9 cellular contexts compared by ENCODE assay signal in the genomic region with DNA sequence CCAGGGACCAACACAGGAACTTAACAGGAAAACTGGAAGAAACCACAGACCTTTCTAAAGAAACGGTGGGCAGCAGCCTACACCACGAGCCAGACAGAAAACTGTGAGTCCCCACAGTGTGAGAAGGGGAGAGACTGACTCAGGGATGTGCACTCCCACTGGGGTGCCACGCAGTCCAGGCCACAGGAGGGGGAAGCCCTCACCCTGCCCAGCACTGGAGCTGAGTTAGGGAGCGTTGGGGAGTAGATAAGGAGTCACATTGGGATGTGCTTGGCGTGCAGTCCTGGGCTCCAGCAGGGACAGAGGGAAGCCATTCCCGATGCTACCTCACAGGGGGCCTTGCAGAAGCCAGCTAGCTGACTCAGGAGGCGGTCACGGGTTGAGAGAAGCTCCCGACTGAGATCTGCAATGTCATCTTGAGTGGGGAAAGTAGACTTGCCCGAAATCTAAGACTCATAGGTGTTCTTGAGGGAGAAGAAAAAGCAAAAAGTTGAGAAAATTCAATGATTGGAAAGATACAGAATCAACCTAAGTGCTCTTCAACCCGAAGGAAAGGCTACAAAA. TPM values are rescaled to one million over a fixed set of nuclear protein-coding genes. Genes with fewer than 3 reads are reported as not detected.
DNase-seq lines count a peak whose midpoint lies in the region; ATAC-seq, FAIRE-seq and TF ChIP-seq lines count a peak whose summit lies in the region.
"Had no signal": no experiment of that assay in that cellular context is flagged by ENCODE, and none has a peak within 500 bp of the region (broad histone marks: within the 10 kb centered on the region; RNA-seq: fewer than 3 reads in every experiment).

No MANE protein-coding gene starts in this region.

- no peak overlapping the region for H3K14ac ChIP-seq in neuronal stem cell (ENCODE audit: low read length)

- no peak overlapping the region for H3K4me3 ChIP-seq in right lobe of liver
- no peak overlapping the region for H3K4me3 ChIP-seq in HepG2 (replicated peaks in 1 of 3; ENCODE audit: insufficient read depth in 1 of 3, low read depth in 2 of 3, low read length in 3 of 3)
- no peak overlapping the region for H3K4me3 ChIP-seq in neuronal stem cell (ENCODE audit: low read length in 2 of 2)

- H4K20me1 ChIP-seq in HepG2 (ENCODE audit: insufficient read depth, low read length), result no peaks in the 10 kb centered on the region

- no peak overlapping the region for H3K18ac ChIP-seq in neuronal stem cell (ENCODE audit: low read length)

- no peak overlapping the region for H2BK120ac ChIP-seq in neuronal stem cell (ENCODE audit: low read depth, low read length)

- POLR2A ChIA-PET in HepG2 (lab: Yijun Ruan, JAX) (no interaction called here), HEK293T (lab: Yijun Ruan, JAX) (no interaction called here)

- TF ChIP-seq RAD21 in HepG2 (CRISPR knock-in tag; IDR thresholded peaks at IDR 0.05), result no peak

- H3K36me3 Mint-ChIP-seq in activated T-cell treated with anti-CD3 and anti-CD28 coated beads, Interleukin-2, amount 50 U/mL, for 24 hours (ENCODE audit: low read depth), result peaks cover 5% of the 10 kb centered on the region

- no TSS peak for BruUV-seq in HepG2 (replicated peaks; lab: Mats Ljungman, UMichigan)

- in situ Hi-C loops in HepG2 (cut with HindIII; ENCODE audit: extremely low pct_ligation_motif_present, low pct_unique_long_range_greater_than_20kb), result no loop called here

- no peak overlapping the region for H2BK15ac ChIP-seq in neuronal stem cell (ENCODE audit: low read length)

- no peak overlapping the region for H2BK12ac ChIP-seq in neuronal stem cell (ENCODE audit: low read length)

- peak overlapping the region; percentile 73 for H2AK5ac ChIP-seq in neuronal stem cell (ENCODE audit: low read depth, low read length)

- ATAC-seq in right lobe of liver (peak in 3 of 4 donors; percentile 22 to 55 (median 48)), HepG2 (no peak)

- peak overlapping the region; percentile 77 for H3K23ac ChIP-seq in neuronal stem cell (ENCODE audit: low read depth, low read length, poor library complexity)

- peak overlapping the region; percentile 97 for H3K27ac Mint-ChIP-seq in activated T-cell treated with anti-CD3 and anti-CD28 coated beads, Interleukin-2, amount 50 U/mL, for 24 hours

- H3K9ac ChIP-seq in HepG2 (ENCODE audit: insufficient read depth, low read depth, low read length) (no peak overlapping the region), neuronal stem cell (ENCODE audit: low read depth, low read length, poor library complexity) (no peak overlapping the region)

- no peak overlapping the region for H2BK5ac ChIP-seq in neuronal stem cell (ENCODE audit: low read length)

- no peak overlapping the region for H4K8ac ChIP-seq in neuronal stem cell (ENCODE audit: low read depth, low read length)

- H3K4me1 Mint-ChIP-seq in activated T-cell treated with anti-CD3 and anti-CD28 coated beads, Interleukin-2, amount 50 U/mL, for 24 hours (ENCODE audit: low read depth), result peaks cover 78% of the 10 kb centered on the region

- H3K27me3 ChIP-seq in right lobe of liver (no peaks in the 10 kb centered on the region), HepG2 (ENCODE audit: control insufficient read depth in 1 of 2, insufficient read depth in 2 of 2, low read length in 2 of 2) (peaks cover 1 to 19% of the 10 kb centered on the region in 2 experiments; a peak in 3 of 5 replicates), neuronal stem cell (ENCODE audit: control insufficient read depth in 3 of 3, insufficient read depth in 3 of 3, low read depth in 1 of 3, low read length in 3 of 3) (peaks cover 0 to 27% (median 2%) of the 10 kb centered on the region in 3 experiments)

- no peak overlapping the region for H3K27ac ChIP-seq in right lobe of liver
- no peak overlapping the region for H3K27ac ChIP-seq in HepG2 (ENCODE audit: extremely low read length, insufficient read depth, low read length)
- no peak overlapping the region for H3K27ac ChIP-seq in neuronal stem cell (replicated peaks; ENCODE audit: low read length)

- WGBS in right lobe of liver (ENCODE audit: insufficient coverage, low coverage, low lambda C conversion rate, missing lambda C conversion rate), result 10% methylated on average over 8 of the region's 11 CpGs
- WGBS in HepG2 (ENCODE audit: low lambda C conversion rate), result 1% methylated on average over 11 of the region's 11 CpGs
- no CpG with 5 or more reads among the region's 11 CpGs for WGBS in neuronal stem cell (ENCODE audit: extremely low coverage in 2 of 2, insufficient read length in 2 of 2, insufficient replicate concordance in 1 of 2), 2 donors

- TF ChIP-seq CTCF in right lobe of liver (IDR thresholded peaks at IDR 0.05) (no peak), HepG2 (CRISPR knock-in tag; IDR thresholded peaks at IDR 0.05) (no peak)

- H3K4ac ChIP-seq in neuronal stem cell (ENCODE audit: low read length), result no peak overlapping the region

- no peak for FAIRE-seq in HepG2 (lab: Jason Lieb, UNC)

- peaks cover 10% of the 10 kb centered on the region for H3K9me3 Mint-ChIP-seq in activated T-cell treated with anti-CD3 and anti-CD28 coated beads, Interleukin-2, amount 50 U/mL, for 24 hours

- H3K9me3 ChIP-seq in right lobe of liver (no peaks in the 10 kb centered on the region), HepG2 (ENCODE audit: low read length) (no peaks in the 10 kb centered on the region), neuronal stem cell (replicated peaks in 1 of 2; ENCODE audit: control insufficient read depth in 2 of 2, insufficient read depth in 1 of 2, low read depth in 1 of 2, low read length in 2 of 2) (peaks cover 0 to 1% of the 10 kb centered on the region in 2 donors)

- DNase-seq in right lobe of liver, result no peak
- DNase-seq in HepG2 (ENCODE audit: low spot score), result no peak
- peak; percentile 83 for DNase-seq in activated T-cell treated with anti-CD3 and anti-CD28 coated beads, Interleukin-2, amount 50 U/mL, for 24 hours
- DNase-seq in neuronal stem cell (ENCODE audit: low spot score), result no peak
- no peak for DNase-seq in NCI-H1694 treated with DMSO at 0.1 percent for 48 hours (lab: John Stamatoyannopoulos, UW)
- no peak for DNase-seq in effector CD8-positive, alpha-beta T cell (lab: John Stamatoyannopoulos, UW)
- no peak for DNase-seq in NCI-H2196 treated with DMSO at 0.1 percent for 48 hours (lab: John Stamatoyannopoulos, UW; ENCODE audit: unreplicated experiment)
- DNase-seq in HEK293T (ENCODE audit: extremely low spot score), result no peak
- DNase-seq: retina had no signal

- H3K36me3 ChIP-seq in right lobe of liver (no peaks in the 10 kb centered on the region), HepG2 (replicated peaks in 1 of 2; ENCODE audit: control insufficient read depth in 1 of 2, insufficient read depth in 2 of 2, low read length in 2 of 2) (no peaks in the 10 kb centered on the region), neuronal stem cell (replicated peaks in 1 of 2; ENCODE audit: control insufficient read depth in 2 of 2, insufficient read depth in 2 of 2, low read length in 2 of 2) (no peaks in the 10 kb centered on the region)

- H3K79me2 ChIP-seq in HepG2 (ENCODE audit: insufficient read depth, low read length), result no peaks in the 10 kb centered on the region

- intact Hi-C loops in right lobe of liver (cut with DNase I), result no loop called here
- intact Hi-C loops in HepG2 (cut with micrococcal nuclease; ENCODE audit: unreplicated experiment), result no loop called here

- CTCF ChIA-PET in HepG2 (lab: Yijun Ruan, JAX; ENCODE audit: low intra/inter-chr PET ratio, low total read pairs) (no interaction called here), HEK293T (lab: Yijun Ruan, JAX) (no interaction called here)

- H3K79me1 ChIP-seq in neuronal stem cell (ENCODE audit: low read depth, low read length), result no peaks in the 10 kb centered on the region

- peaks cover 11% of the 10 kb centered on the region for H3K27me3 Mint-ChIP-seq in activated T-cell treated with anti-CD3 and anti-CD28 coated beads, Interleukin-2, amount 50 U/mL, for 24 hours

- H3K4me3 Mint-ChIP-seq in activated T-cell treated with anti-CD3 and anti-CD28 coated beads, Interleukin-2, amount 50 U/mL, for 24 hours, result peak overlapping the region; percentile 79

- H3K4me1 ChIP-seq in right lobe of liver (no peaks in the 10 kb centered on the region), HepG2 (ENCODE audit: insufficient read depth, low read length) (no peaks in the 10 kb centered on the region), neuronal stem cell (ENCODE audit: control insufficient read depth in 2 of 2, insufficient read depth in 1 of 2, low read depth in 1 of 2, low read length in 2 of 2) (no peaks in the 10 kb centered on the region)

- H4K91ac ChIP-seq in neuronal stem cell (ENCODE audit: low read depth, low read length, poor library complexity), result no peak overlapping the region

- no peak overlapping the region for H3K4me2 ChIP-seq in HepG2 (ENCODE audit: low read depth, low read length)
- H3K4me2 ChIP-seq in neuronal stem cell (ENCODE audit: insufficient read depth, low read length, poor library complexity, severe bottlenecking), result no peak overlapping the region

- H2AFZ ChIP-seq in HepG2 (ENCODE audit: low read length) (no peak overlapping the region), neuronal stem cell (ENCODE audit: low read length) (no peak overlapping the region)

- TF ChIP-seq POLR2A in right lobe of liver (IDR thresholded peaks at IDR 0.05), result no peak
- no peak for TF ChIP-seq POLR2A in HepG2 (IDR thresholded peaks at IDR 0.05; ENCODE audit: insufficient read depth in 1 of 2, low read depth in 2 of 2, low read length in 2 of 2)

- TF ChIP-seq EP300 in HepG2 (IDR thresholded peaks at IDR 0.05; ENCODE audit: low read depth in 2 of 2, low read length in 2 of 2) (no peak), HepG2 (CRISPR knock-in tag; IDR thresholded peaks at IDR 0.05; ENCODE audit: borderline replicate concordance) (no peak)

RNA-seq across cellular contexts. Expression of a gene that starts 17.3 kb away (rescaled TPM):
- total RNA-seq in right lobe of liver (1 to 10 TPM in 1 of 6 experiments, under 1 TPM in 5; 0.31 to 1.4 (median 0.71) TPM), HepG2 (2016; rRNA removed; fragmentation: Illumina TruSeq; extraction: Trizol) (not detected in 2 replicates)
- not detected in 2 replicates for total RNA-seq in HepG2 (2016; cell fraction: cytosol; rRNA removed; fragmentation: Illumina TruSeq; extraction: Trizol; ENCODE audit: low read depth)
- not detected in 2 replicates for total RNA-seq in HepG2 (2016; cell fraction: insoluble cytoplasmic fraction; rRNA removed; fragmentation: Illumina TruSeq; extraction: Trizol)
- total RNA-seq in HepG2 (2016; cell fraction: membrane; rRNA removed; fragmentation: Illumina TruSeq; extraction: Trizol), result not detected in 2 replicates
- total RNA-seq in HepG2 (2016; cell fraction: nucleus; rRNA removed; fragmentation: Illumina TruSeq; extraction: Trizol), result not detected in 2 replicates
- not detected in 2 replicates for polyA plus RNA-seq in HepG2 (2011; rRNA removed)
- not detected in 2 replicates for polyA plus RNA-seq in HepG2 (2011; cell fraction: cytosol; rRNA removed)
- not detected in 2 replicates for polyA plus RNA-seq in HepG2 (2011; cell fraction: nucleus; rRNA removed)
- polyA plus RNA-seq in HepG2 (2012), result not detected in 2 replicates
- polyA plus RNA-seq in HepG2 (2016; cell fraction: cytosol; fragmentation: Illumina TruSeq; extraction: Trizol; ENCODE audit: low read depth), result not detected in 2 replicates
- not detected in 2 replicates for polyA plus RNA-seq in HepG2 (2016; cell fraction: insoluble cytoplasmic fraction; fragmentation: Illumina TruSeq; extraction: Trizol; ENCODE audit: low read depth)
- polyA plus RNA-seq in HepG2 (2016; cell fraction: membrane; fragmentation: Illumina TruSeq; extraction: Trizol; ENCODE audit: low read depth), result not detected in 2 replicates
- not detected in 2 replicates for polyA plus RNA-seq in HepG2 (2016; cell fraction: nucleus; fragmentation: Illumina TruSeq; extraction: Trizol; ENCODE audit: insufficient read depth, low read depth)
- not detected in 2 replicates for polyA minus RNA-seq in HepG2 (2011; rRNA and poly(A)+ RNA removed; ENCODE audit: low replicate concordance)
- polyA minus RNA-seq in HepG2 (2011; cell fraction: cytosol; rRNA and poly(A)+ RNA removed), result not detected in 2 replicates
- polyA minus RNA-seq in HepG2 (2011; cell fraction: nucleus; rRNA and poly(A)+ RNA removed), result not detected in 2 replicates
- not detected for polyA plus RNA-seq in neuronal stem cell (2013, experiment 1 of 2)
- not detected for polyA plus RNA-seq in neuronal stem cell (2013, experiment 2 of 2)

RNA-seq across cellular contexts. Expression of a gene that starts 23.5 kb away (rescaled TPM):
- total RNA-seq in right lobe of liver (10 to 100 TPM in 2 of 6 experiments, 1 to 10 TPM in 4; 2.0 to 12.4 (median 5.6) TPM), HepG2 (2016; rRNA removed; fragmentation: Illumina TruSeq; extraction: Trizol) (not detected in 2 replicates)
- total RNA-seq in HepG2 (2016; cell fraction: cytosol; rRNA removed; fragmentation: Illumina TruSeq; extraction: Trizol; ENCODE audit: low read depth), result not detected in 2 replicates
- total RNA-seq in HepG2 (2016; cell fraction: insoluble cytoplasmic fraction; rRNA removed; fragmentation: Illumina TruSeq; extraction: Trizol), result not detected in 2 replicates
- total RNA-seq in HepG2 (2016; cell fraction: membrane; rRNA removed; fragmentation: Illumina TruSeq; extraction: Trizol), result not detected in 2 replicates
- not detected in 2 replicates for total RNA-seq in HepG2 (2016; cell fraction: nucleus; rRNA removed; fragmentation: Illumina TruSeq; extraction: Trizol)
- polyA plus RNA-seq in HepG2 (2011; rRNA removed), result not detected in 2 replicates
- not detected in 2 replicates for polyA plus RNA-seq in HepG2 (2011; cell fraction: cytosol; rRNA removed)
- not detected in 2 replicates for polyA plus RNA-seq in HepG2 (2011; cell fraction: nucleus; rRNA removed)
- polyA plus RNA-seq in HepG2 (2012), result 0.17 and 0.20 TPM in 2 replicates
- polyA plus RNA-seq in HepG2 (2016; cell fraction: cytosol; fragmentation: Illumina TruSeq; extraction: Trizol; ENCODE audit: low read depth), result not detected in 2 replicates
- not detected in 2 replicates for polyA plus RNA-seq in HepG2 (2016; cell fraction: insoluble cytoplasmic fraction; fragmentation: Illumina TruSeq; extraction: Trizol; ENCODE audit: low read depth)
- not detected in 2 replicates for polyA plus RNA-seq in HepG2 (2016; cell fraction: membrane; fragmentation: Illumina TruSeq; extraction: Trizol; ENCODE audit: low read depth)
- polyA plus RNA-seq in HepG2 (2016; cell fraction: nucleus; fragmentation: Illumina TruSeq; extraction: Trizol; ENCODE audit: insufficient read depth, low read depth), result not detected in 2 replicates
- not detected in 2 replicates for polyA minus RNA-seq in HepG2 (2011; rRNA and poly(A)+ RNA removed; ENCODE audit: low replicate concordance)
- polyA minus RNA-seq in HepG2 (2011; cell fraction: cytosol; rRNA and poly(A)+ RNA removed), result not detected in 2 replicates
- polyA minus RNA-seq in HepG2 (2011; cell fraction: nucleus; rRNA and poly(A)+ RNA removed), result not detected in 2 replicates
- not detected for polyA plus RNA-seq in neuronal stem cell (2013, experiment 1 of 2)
- not detected for polyA plus RNA-seq in neuronal stem cell (2013, experiment 2 of 2)

RNA-seq across cellular contexts. Expression of a gene that starts 37.4 kb away (rescaled TPM):
- not detected for total RNA-seq in right lobe of liver
- total RNA-seq in HepG2 (2016; rRNA removed; fragmentation: Illumina TruSeq; extraction: Trizol), result not detected in 2 replicates
- not detected in 2 replicates for total RNA-seq in HepG2 (2016; cell fraction: cytosol; rRNA removed; fragmentation: Illumina TruSeq; extraction: Trizol; ENCODE audit: low read depth)
- not detected in 2 replicates for total RNA-seq in HepG2 (2016; cell fraction: insoluble cytoplasmic fraction; rRNA removed; fragmentation: Illumina TruSeq; extraction: Trizol)
- total RNA-seq in HepG2 (2016; cell fraction: membrane; rRNA removed; fragmentation: Illumina TruSeq; extraction: Trizol), result not detected in 2 replicates
- total RNA-seq in HepG2 (2016; cell fraction: nucleus; rRNA removed; fragmentation: Illumina TruSeq; extraction: Trizol), result not detected in 2 replicates
- polyA plus RNA-seq in HepG2 (2011; rRNA removed), result not detected in 2 replicates
- polyA plus RNA-seq in HepG2 (2011; cell fraction: cytosol; rRNA removed), result not detected in 2 replicates
- not detected in 2 replicates for polyA plus RNA-seq in HepG2 (2011; cell fraction: nucleus; rRNA removed)
- not detected in 2 replicates for polyA plus RNA-seq in HepG2 (2012)
- polyA plus RNA-seq in HepG2 (2016; cell fraction: cytosol; fragmentation: Illumina TruSeq; extraction: Trizol; ENCODE audit: low read depth), result not detected in 2 replicates
- not detected in 2 replicates for polyA plus RNA-seq in HepG2 (2016; cell fraction: insoluble cytoplasmic fraction; fragmentation: Illumina TruSeq; extraction: Trizol; ENCODE audit: low read depth)
- not detected in 2 replicates for polyA plus RNA-seq in HepG2 (2016; cell fraction: membrane; fragmentation: Illumina TruSeq; extraction: Trizol; ENCODE audit: low read depth)
- polyA plus RNA-seq in HepG2 (2016; cell fraction: nucleus; fragmentation: Illumina TruSeq; extraction: Trizol; ENCODE audit: insufficient read depth, low read depth), result not detected in 2 replicates
- polyA minus RNA-seq in HepG2 (2011; rRNA and poly(A)+ RNA removed; ENCODE audit: low replicate concordance), result not detected in 2 replicates
- polyA minus RNA-seq in HepG2 (2011; cell fraction: cytosol; rRNA and poly(A)+ RNA removed), result not detected in 2 replicates
- not detected in 2 replicates for polyA minus RNA-seq in HepG2 (2011; cell fraction: nucleus; rRNA and poly(A)+ RNA removed)
- polyA plus RNA-seq in neuronal stem cell (2013, experiment 1 of 2), result not detected
- not detected for polyA plus RNA-seq in neuronal stem cell (2013, experiment 2 of 2)

RNA-seq across cellular contexts. Expression of a gene that starts 50.5 kb away (rescaled TPM):
- total RNA-seq in right lobe of liver, result not detected
- total RNA-seq in HepG2 (2016; rRNA removed; fragmentation: Illumina TruSeq; extraction: Trizol), result not detected in 2 replicates
- total RNA-seq in HepG2 (2016; cell fraction: cytosol; rRNA removed; fragmentation: Illumina TruSeq; extraction: Trizol; ENCODE audit: low read depth), result not detected in 2 replicates
- total RNA-seq in HepG2 (2016; cell fraction: insoluble cytoplasmic fraction; rRNA removed; fragmentation: Illumina TruSeq; extraction: Trizol), result not detected in 2 replicates
- not detected in 2 replicates for total RNA-seq in HepG2 (2016; cell fraction: membrane; rRNA removed; fragmentation: Illumina TruSeq; extraction: Trizol)
- total RNA-seq in HepG2 (2016; cell fraction: nucleus; rRNA removed; fragmentation: Illumina TruSeq; extraction: Trizol), result not detected in 2 replicates
- polyA plus RNA-seq in HepG2 (2011; rRNA removed), result 0.05 and 0.20 TPM in 2 replicates
- not detected in 2 replicates for polyA plus RNA-seq in HepG2 (2011; cell fraction: cytosol; rRNA removed)
- polyA plus RNA-seq in HepG2 (2011; cell fraction: nucleus; rRNA removed), result 0.10 and 0.13 TPM in 2 replicates
- 0.13 TPM in 1 of 2 replicates, not detected in the other for polyA plus RNA-seq in HepG2 (2012)
- 0.23 TPM in 2 replicates for polyA plus RNA-seq in HepG2 (2016; cell fraction: cytosol; fragmentation: Illumina TruSeq; extraction: Trizol; ENCODE audit: low read depth)
- not detected in 2 replicates for polyA plus RNA-seq in HepG2 (2016; cell fraction: insoluble cytoplasmic fraction; fragmentation: Illumina TruSeq; extraction: Trizol; ENCODE audit: low read depth)
- 0.23 TPM in 1 of 2 replicates, not detected in the other for polyA plus RNA-seq in HepG2 (2016; cell fraction: membrane; fragmentation: Illumina TruSeq; extraction: Trizol; ENCODE audit: low read depth)
- not detected in 2 replicates for polyA plus RNA-seq in HepG2 (2016; cell fraction: nucleus; fragmentation: Illumina TruSeq; extraction: Trizol; ENCODE audit: insufficient read depth, low read depth)
- polyA minus RNA-seq in HepG2 (2011; rRNA and poly(A)+ RNA removed; ENCODE audit: low replicate concordance), result not detected in 2 replicates
- polyA minus RNA-seq in HepG2 (2011; cell fraction: cytosol; rRNA and poly(A)+ RNA removed), result not detected in 2 replicates
- polyA minus RNA-seq in HepG2 (2011; cell fraction: nucleus; rRNA and poly(A)+ RNA removed), result not detected in 2 replicates
- polyA plus RNA-seq in neuronal stem cell (2013, experiment 1 of 2), result 1.6 TPM
- polyA plus RNA-seq in neuronal stem cell (2013, experiment 2 of 2), result 1.3 TPM

RNA-seq across cellular contexts. Expression of a gene that starts 53.2 kb away (rescaled TPM):
- total RNA-seq in right lobe of liver (not detected), HepG2 (2016; rRNA removed; fragmentation: Illumina TruSeq; extraction: Trizol) (not detected in 2 replicates)
- not detected in 2 replicates for total RNA-seq in HepG2 (2016; cell fraction: cytosol; rRNA removed; fragmentation: Illumina TruSeq; extraction: Trizol; ENCODE audit: low read depth)
- total RNA-seq in HepG2 (2016; cell fraction: insoluble cytoplasmic fraction; rRNA removed; fragmentation: Illumina TruSeq; extraction: Trizol), result not detected in 2 replicates
- 0.19 TPM in 1 of 2 replicates, not detected in the other for total RNA-seq in HepG2 (2016; cell fraction: membrane; rRNA removed; fragmentation: Illumina TruSeq; extraction: Trizol)
- not detected in 2 replicates for total RNA-seq in HepG2 (2016; cell fraction: nucleus; rRNA removed; fragmentation: Illumina TruSeq; extraction: Trizol)
- polyA plus RNA-seq in HepG2 (2011; rRNA removed), result 1.3 and 1.8 TPM in 2 replicates
- 2.1 and 2.3 TPM in 2 replicates for polyA plus RNA-seq in HepG2 (2011; cell fraction: cytosol; rRNA removed)
- polyA plus RNA-seq in HepG2 (2011; cell fraction: nucleus; rRNA removed), result 0.72 and 1.6 TPM in 2 replicates
- polyA plus RNA-seq in HepG2 (2012), result 0.57 and 1.0 TPM in 2 replicates
- not detected in 2 replicates for polyA plus RNA-seq in HepG2 (2016; cell fraction: cytosol; fragmentation: Illumina TruSeq; extraction: Trizol; ENCODE audit: low read depth)
- polyA plus RNA-seq in HepG2 (2016; cell fraction: insoluble cytoplasmic fraction; fragmentation: Illumina TruSeq; extraction: Trizol; ENCODE audit: low read depth), result not detected in 2 replicates
- not detected in 2 replicates for polyA plus RNA-seq in HepG2 (2016; cell fraction: membrane; fragmentation: Illumina TruSeq; extraction: Trizol; ENCODE audit: low read depth)
- polyA plus RNA-seq in HepG2 (2016; cell fraction: nucleus; fragmentation: Illumina TruSeq; extraction: Trizol; ENCODE audit: insufficient read depth, low read depth), result not detected in 2 replicates
- polyA minus RNA-seq in HepG2 (2011; rRNA and poly(A)+ RNA removed; ENCODE audit: low replicate concordance), result 1.3 TPM in 1 of 2 replicates, not detected in the other
- 0.69 TPM in 1 of 2 replicates, not detected in the other for polyA minus RNA-seq in HepG2 (2011; cell fraction: cytosol; rRNA and poly(A)+ RNA removed)
- polyA minus RNA-seq in HepG2 (2011; cell fraction: nucleus; rRNA and poly(A)+ RNA removed), result not detected in 2 replicates
- polyA plus RNA-seq in neuronal stem cell (2013, experiment 1 of 2), result 2.7 TPM
- 3.4 TPM for polyA plus RNA-seq in neuronal stem cell (2013, experiment 2 of 2)
